ENCODE assay signal across 1 cellular context in the genomic region with DNA sequence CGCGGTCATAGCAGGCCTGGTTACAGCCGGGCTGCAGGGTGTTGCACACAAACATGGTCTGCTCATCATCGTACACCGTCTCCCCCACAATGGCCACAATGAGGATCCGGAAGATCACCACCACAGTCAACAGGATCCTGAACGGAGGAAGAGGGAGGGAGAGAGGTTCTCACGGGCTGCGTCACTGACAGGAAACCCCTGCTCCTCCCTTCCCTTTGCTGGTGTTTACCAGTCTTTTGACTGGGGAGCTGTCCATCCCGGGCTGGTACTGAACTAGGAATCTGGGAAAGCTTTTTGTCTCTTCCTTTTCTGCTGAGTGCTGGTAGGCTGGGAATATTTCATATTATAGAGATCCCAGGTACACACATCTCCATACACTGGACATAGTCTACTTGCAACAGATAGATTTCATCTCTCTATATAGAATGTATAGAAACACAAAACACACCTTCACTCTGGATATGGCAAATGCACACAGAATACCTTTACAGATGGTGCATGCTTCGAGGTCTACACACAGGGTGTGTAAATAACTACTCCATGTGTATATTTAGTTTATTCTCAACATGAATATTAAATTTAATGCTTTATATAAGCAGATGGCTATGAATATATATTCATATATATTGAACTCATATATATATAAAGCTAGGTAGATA.
TF ChIP-seq lines count a peak whose summit lies in the region.

No MANE protein-coding gene starts in this region.

TF ChIP-seq in HepG2, 621 proteins besides CTCF, POLR2A, EP300 and RAD21 (continued from another document):
- TF ChIP-seq, protein P1, sequence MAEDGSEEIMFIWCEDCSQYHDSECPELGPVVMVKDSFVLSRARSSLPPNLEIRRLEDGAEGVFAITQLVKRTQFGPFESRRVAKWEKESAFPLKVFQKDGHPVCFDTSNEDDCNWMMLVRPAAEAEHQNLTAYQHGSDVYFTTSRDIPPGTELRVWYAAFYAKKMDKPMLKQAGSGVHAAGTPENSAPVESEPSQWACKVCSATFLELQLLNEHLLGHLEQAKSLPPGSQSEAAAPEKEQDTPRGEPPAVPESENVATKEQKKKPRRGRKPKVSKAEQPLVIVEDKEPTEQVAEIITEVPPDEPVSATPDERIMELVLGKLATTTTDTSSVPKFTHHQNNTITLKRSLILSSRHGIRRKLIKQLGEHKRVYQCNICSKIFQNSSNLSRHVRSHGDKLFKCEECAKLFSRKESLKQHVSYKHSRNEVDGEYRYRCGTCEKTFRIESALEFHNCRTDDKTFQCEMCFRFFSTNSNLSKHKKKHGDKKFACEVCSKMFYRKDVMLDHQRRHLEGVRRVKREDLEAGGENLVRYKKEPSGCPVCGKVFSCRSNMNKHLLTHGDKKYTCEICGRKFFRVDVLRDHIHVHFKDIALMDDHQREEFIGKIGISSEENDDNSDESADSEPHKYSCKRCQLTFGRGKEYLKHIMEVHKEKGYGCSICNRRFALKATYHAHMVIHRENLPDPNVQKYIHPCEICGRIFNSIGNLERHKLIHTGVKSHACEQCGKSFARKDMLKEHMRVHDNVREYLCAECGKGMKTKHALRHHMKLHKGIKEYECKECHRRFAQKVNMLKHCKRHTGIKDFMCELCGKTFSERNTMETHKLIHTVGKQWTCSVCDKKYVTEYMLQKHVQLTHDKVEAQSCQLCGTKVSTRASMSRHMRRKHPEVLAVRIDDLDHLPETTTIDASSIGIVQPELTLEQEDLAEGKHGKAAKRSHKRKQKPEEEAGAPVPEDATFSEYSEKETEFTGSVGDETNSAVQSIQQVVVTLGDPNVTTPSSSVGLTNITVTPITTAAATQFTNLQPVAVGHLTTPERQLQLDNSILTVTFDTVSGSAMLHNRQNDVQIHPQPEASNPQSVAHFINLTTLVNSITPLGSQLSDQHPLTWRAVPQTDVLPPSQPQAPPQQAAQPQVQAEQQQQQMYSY (CRISPR knock-in tag; IDR thresholded peaks at IDR 0.05): no peak
- TF ChIP-seq RARA (CRISPR knock-in tag; IDR thresholded peaks at IDR 0.05) (0 out of 2 replicates have a peak, but pooled peaks have one; percentile 11), HOXD1 (CRISPR knock-in tag; IDR thresholded peaks at IDR 0.05) (0 out of 2 replicates have a peak, but pooled peaks have one; percentile 34), MBNL3 (CRISPR knock-in tag; conservative IDR thresholded peaks at IDR 0.05) (no peak), IRX3 (CRISPR knock-in tag; IDR thresholded peaks at IDR 0.05; ENCODE audit: borderline replicate concordance, low read depth) (no peak), FOXO1 (CRISPR knock-in tag; IDR thresholded peaks at IDR 0.05) (peak; percentile 70), FOSL2 (CRISPR knock-in tag; IDR thresholded peaks at IDR 0.05) (0 out of 2 replicates have a peak, but pooled peaks have one; percentile 12), MEIS2 (CRISPR knock-in tag; IDR thresholded peaks at IDR 0.05) (no peak), MAZ (IDR thresholded peaks at IDR 0.05; ENCODE audit: borderline replicate concordance, low read depth, low read length) (no peak), MAZ (CRISPR knock-in tag; IDR thresholded peaks at IDR 0.05; ENCODE audit: low read depth) (no peak), SMYD3 (CRISPR knock-in tag; IDR thresholded peaks at IDR 0.05) (no peak), NR2F6 (IDR thresholded peaks at IDR 0.05) (no peak), NR2F6 (CRISPR knock-in tag; IDR thresholded peaks at IDR 0.05) (0 out of 2 replicates have a peak, but pooled peaks have one; percentile 10), TEAD2 (CRISPR knock-in tag; IDR thresholded peaks at IDR 0.05) (no peak), WIZ (CRISPR knock-in tag; IDR thresholded peaks at IDR 0.05) (peak; percentile 90; the same call in 1 of the 2 replicates), FOXK1 (CRISPR knock-in tag; IDR thresholded peaks at IDR 0.05; ENCODE audit: borderline replicate concordance, low read depth) (peak; percentile 62; the same call in 1 of the 2 replicates), RCOR2 (CRISPR knock-in tag; IDR thresholded peaks at IDR 0.05) (no peak), RXRB (CRISPR knock-in tag; IDR thresholded peaks at IDR 0.05; ENCODE audit: borderline replicate concordance) (peak; percentile 34; the same call in 1 of the 2 replicates), ZNF263 (CRISPR knock-in tag; IDR thresholded peaks at IDR 0.05) (0 out of 2 replicates have a peak, but pooled peaks have one; percentile 19), TSC22D2 (CRISPR knock-in tag; IDR thresholded peaks at IDR 0.05; ENCODE audit: borderline replicate concordance) (0 out of 2 replicates have a peak, but pooled peaks have one; percentile 33), ZNF749 (CRISPR knock-in tag; IDR thresholded peaks at IDR 0.05; ENCODE audit: borderline replicate concordance) (no peak), SAP130 (CRISPR knock-in tag; IDR thresholded peaks at IDR 0.05; ENCODE audit: low read depth) (peak; percentile 54), EHMT2 (IDR thresholded peaks at IDR 0.05; ENCODE audit: borderline replicate concordance, low read depth, low read length) (peak; percentile 95), ZNF180 (CRISPR knock-in tag; IDR thresholded peaks at IDR 0.05; ENCODE audit: borderline replicate concordance, low read depth) (no peak), ERF (CRISPR knock-in tag; IDR thresholded peaks at IDR 0.05) (peak; percentile 46; the same call in 1 of the 2 replicates), ZFP82 (CRISPR knock-in tag; IDR thresholded peaks at IDR 0.05; ENCODE audit: borderline replicate concordance) (no peak)
- TF ChIP-seq, protein P2, sequence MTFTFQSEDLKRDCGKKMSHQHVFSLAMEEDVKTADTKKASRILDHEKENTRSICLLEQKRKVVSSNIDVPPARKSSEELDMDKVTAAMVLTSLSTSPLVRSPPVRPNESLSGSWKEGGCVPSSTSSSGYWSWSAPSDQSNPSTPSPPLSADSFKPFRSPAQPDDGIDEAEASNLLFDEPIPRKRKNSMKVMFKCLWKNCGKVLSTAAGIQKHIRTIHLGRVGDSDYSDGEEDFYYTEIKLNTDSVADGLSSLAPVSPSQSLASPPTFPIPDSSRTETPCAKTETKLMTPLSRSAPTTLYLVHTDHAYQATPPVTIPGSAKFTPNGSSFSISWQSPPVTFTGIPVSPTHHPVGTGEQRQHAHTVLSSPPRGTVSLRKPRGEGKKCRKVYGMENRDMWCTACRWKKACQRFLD (CRISPR knock-in tag; IDR thresholded peaks at IDR 0.05; ENCODE audit: borderline replicate concordance): no peak
- TF ChIP-seq, protein P3, sequence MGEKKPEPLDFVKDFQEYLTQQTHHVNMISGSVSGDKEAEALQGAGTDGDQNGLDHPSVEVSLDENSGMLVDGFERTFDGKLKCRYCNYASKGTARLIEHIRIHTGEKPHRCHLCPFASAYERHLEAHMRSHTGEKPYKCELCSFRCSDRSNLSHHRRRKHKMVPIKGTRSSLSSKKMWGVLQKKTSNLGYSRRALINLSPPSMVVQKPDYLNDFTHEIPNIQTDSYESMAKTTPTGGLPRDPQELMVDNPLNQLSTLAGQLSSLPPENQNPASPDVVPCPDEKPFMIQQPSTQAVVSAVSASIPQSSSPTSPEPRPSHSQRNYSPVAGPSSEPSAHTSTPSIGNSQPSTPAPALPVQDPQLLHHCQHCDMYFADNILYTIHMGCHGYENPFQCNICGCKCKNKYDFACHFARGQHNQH (CRISPR knock-in tag; IDR thresholded peaks at IDR 0.05): 0 out of 2 replicates have a peak, but pooled peaks have one; percentile 26
- TF ChIP-seq, protein P4, sequence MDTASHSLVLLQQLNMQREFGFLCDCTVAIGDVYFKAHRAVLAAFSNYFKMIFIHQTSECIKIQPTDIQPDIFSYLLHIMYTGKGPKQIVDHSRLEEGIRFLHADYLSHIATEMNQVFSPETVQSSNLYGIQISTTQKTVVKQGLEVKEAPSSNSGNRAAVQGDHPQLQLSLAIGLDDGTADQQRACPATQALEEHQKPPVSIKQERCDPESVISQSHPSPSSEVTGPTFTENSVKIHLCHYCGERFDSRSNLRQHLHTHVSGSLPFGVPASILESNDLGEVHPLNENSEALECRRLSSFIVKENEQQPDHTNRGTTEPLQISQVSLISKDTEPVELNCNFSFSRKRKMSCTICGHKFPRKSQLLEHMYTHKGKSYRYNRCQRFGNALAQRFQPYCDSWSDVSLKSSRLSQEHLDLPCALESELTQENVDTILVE (CRISPR knock-in tag; IDR thresholded peaks at IDR 0.05): peak; percentile 52; the same call in 1 of the 2 replicates
- TF ChIP-seq, protein P5, sequence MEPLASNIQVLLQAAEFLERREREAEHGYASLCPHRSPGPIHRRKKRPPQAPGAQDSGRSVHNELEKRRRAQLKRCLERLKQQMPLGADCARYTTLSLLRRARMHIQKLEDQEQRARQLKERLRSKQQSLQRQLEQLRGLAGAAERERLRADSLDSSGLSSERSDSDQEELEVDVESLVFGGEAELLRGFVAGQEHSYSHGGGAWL (CRISPR knock-in tag; IDR thresholded peaks at IDR 0.05): 0 out of 2 replicates have a peak, but pooled peaks have one; percentile 29
- TF ChIP-seq, protein P6, sequence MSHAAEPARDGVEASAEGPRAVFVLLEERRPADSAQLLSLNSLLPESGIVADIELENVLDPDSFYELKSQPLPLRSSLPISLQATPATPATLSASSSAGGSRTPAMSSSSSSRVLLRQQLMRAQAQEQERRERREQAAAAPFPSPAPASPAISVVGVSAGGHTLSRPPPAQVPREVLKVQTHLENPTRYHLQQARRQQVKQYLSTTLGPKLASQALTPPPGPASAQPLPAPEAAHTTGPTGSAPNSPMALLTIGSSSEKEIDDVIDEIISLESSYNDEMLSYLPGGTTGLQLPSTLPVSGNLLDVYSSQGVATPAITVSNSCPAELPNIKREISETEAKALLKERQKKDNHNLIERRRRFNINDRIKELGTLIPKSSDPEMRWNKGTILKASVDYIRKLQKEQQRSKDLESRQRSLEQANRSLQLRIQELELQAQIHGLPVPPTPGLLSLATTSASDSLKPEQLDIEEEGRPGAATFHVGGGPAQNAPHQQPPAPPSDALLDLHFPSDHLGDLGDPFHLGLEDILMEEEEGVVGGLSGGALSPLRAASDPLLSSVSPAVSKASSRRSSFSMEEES (CRISPR knock-in tag; IDR thresholded peaks at IDR 0.05): 0 out of 2 replicates have a peak, but pooled peaks have one; percentile 58
- TF ChIP-seq, protein P7, sequence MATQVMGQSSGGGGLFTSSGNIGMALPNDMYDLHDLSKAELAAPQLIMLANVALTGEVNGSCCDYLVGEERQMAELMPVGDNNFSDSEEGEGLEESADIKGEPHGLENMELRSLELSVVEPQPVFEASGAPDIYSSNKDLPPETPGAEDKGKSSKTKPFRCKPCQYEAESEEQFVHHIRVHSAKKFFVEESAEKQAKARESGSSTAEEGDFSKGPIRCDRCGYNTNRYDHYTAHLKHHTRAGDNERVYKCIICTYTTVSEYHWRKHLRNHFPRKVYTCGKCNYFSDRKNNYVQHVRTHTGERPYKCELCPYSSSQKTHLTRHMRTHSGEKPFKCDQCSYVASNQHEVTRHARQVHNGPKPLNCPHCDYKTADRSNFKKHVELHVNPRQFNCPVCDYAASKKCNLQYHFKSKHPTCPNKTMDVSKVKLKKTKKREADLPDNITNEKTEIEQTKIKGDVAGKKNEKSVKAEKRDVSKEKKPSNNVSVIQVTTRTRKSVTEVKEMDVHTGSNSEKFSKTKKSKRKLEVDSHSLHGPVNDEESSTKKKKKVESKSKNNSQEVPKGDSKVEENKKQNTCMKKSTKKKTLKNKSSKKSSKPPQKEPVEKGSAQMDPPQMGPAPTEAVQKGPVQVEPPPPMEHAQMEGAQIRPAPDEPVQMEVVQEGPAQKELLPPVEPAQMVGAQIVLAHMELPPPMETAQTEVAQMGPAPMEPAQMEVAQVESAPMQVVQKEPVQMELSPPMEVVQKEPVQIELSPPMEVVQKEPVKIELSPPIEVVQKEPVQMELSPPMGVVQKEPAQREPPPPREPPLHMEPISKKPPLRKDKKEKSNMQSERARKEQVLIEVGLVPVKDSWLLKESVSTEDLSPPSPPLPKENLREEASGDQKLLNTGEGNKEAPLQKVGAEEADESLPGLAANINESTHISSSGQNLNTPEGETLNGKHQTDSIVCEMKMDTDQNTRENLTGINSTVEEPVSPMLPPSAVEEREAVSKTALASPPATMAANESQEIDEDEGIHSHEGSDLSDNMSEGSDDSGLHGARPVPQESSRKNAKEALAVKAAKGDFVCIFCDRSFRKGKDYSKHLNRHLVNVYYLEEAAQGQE (IDR thresholded peaks at IDR 0.05; ENCODE audit: borderline replicate concordance in 1 of 2, low read depth in 1 of 2, low read length in 2 of 2): peak; percentile 76 to 97
- TF ChIP-seq, protein P8, sequence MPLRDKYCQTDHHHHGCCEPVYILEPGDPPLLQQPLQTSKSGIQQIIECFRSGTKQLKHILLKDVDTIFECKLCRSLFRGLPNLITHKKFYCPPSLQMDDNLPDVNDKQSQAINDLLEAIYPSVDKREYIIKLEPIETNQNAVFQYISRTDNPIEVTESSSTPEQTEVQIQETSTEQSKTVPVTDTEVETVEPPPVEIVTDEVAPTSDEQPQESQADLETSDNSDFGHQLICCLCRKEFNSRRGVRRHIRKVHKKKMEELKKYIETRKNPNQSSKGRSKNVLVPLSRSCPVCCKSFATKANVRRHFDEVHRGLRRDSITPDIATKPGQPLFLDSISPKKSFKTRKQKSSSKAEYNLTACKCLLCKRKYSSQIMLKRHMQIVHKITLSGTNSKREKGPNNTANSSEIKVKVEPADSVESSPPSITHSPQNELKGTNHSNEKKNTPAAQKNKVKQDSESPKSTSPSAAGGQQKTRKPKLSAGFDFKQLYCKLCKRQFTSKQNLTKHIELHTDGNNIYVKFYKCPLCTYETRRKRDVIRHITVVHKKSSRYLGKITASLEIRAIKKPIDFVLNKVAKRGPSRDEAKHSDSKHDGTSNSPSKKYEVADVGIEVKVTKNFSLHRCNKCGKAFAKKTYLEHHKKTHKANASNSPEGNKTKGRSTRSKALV (CRISPR knock-in tag; IDR thresholded peaks at IDR 0.05): no peak
- TF ChIP-seq, protein P9, sequence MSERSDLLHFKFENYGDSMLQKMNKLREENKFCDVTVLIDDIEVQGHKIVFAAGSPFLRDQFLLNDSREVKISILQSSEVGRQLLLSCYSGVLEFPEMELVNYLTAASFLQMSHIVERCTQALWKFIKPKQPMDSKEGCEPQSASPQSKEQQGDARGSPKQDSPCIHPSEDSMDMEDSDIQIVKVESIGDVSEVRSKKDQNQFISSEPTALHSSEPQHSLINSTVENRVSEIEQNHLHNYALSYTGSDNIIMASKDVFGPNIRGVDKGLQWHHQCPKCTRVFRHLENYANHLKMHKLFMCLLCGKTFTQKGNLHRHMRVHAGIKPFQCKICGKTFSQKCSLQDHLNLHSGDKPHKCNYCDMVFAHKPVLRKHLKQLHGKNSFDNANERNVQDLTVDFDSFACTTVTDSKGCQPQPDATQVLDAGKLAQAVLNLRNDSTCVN (CRISPR knock-in tag; IDR thresholded peaks at IDR 0.05; ENCODE audit: borderline replicate concordance): 0 out of 2 replicates have a peak, but pooled peaks have one; percentile 42
TF ChIP-seq in HepG2: peak in this region for 36.
